ENCODE assay signal across 22 cellular contexts in genomic region chr17:37792787-37793186, GRCh38. TPM values are rescaled to one million over a fixed set of nuclear protein-coding genes. Genes with fewer than 3 reads are reported as not detected.
DNase-seq lines count a peak whose midpoint lies in the region; ATAC-seq and TF ChIP-seq lines count a peak whose summit lies in the region.
"Had no signal": no experiment of that assay in that cellular context is flagged by ENCODE, and none has a peak within 500 bp of the region (broad histone marks: within the 10 kb centered on the region; RNA-seq: fewer than 3 reads in every experiment).

No MANE protein-coding gene starts in this region.

- TF ChIP-seq CTCF in A673 (conservative IDR thresholded peaks at IDR 0.05; ENCODE audit: low read depth, low read length), result no peak
- TF ChIP-seq CTCF in GM23338 (conservative IDR thresholded peaks at IDR 0.05; ENCODE audit: low read depth in 2 of 2), result no peak

- CTCF ChIA-PET in A673 (lab: Charles Lee), result no interaction called here

- no peak overlapping the region for H3K4me3 Mint-ChIP-seq in GM23338
- H3K4me3 Mint-ChIP-seq: memory B cell; natural killer cell treated with Interleukin-12 subunit alpha and Interleukin-12 subunit beta and Interleukin-15 and Interleukin-18, amount 100 ng/mL, for 72 hours; stimulated activated naive CD8-positive, alpha-beta T cell treated with anti-CD3 and anti-CD28 coated beads, Interleukin-15, Interleukin-2, amounts not matched to agents 100 ng/mL and 50 ng/mL, for 24 hours; T-helper 1 cell treated with Interleukin-12 subunit alpha and Interleukin-12 subunit beta and Interleukin-4 antibody, amounts not matched to agents 30 μg/mL and 1 μg/mL, for 36 hours; WTC11 had no signal

- H3K9me3 ChIP-seq in A673 (ENCODE audit: low read depth, low read length, poor library complexity, severe bottlenecking), result no peaks in the 10 kb centered on the region
- H3K9me3 ChIP-seq: gastrocnemius medialis, upper lobe of right lung had no signal

- ATAC-seq in GM23338 (no peak), HG02571 (IDR thresholded peaks at IDR 0.05; ENCODE audit: unreplicated experiment) (no peak), HG03045 (IDR thresholded peaks at IDR 0.05; ENCODE audit: unreplicated experiment) (no peak)
- ATAC-seq: gastrocnemius medialis; natural killer cell treated with Interleukin-12 subunit alpha and Interleukin-12 subunit beta and Interleukin-15 and Interleukin-18, amount 100 ng/mL, for 72 hours; upper lobe of right lung; WTC11 had no signal

- H3K4me1 ChIP-seq in A673 (ENCODE audit: insufficient read depth, low read length, poor library complexity, severe bottlenecking), result no peaks in the 10 kb centered on the region
- H3K4me1 ChIP-seq in GM23338 (ENCODE audit: insufficient read depth), result no peaks in the 10 kb centered on the region
- H3K4me1 ChIP-seq: gastrocnemius medialis, upper lobe of right lung had no signal

- no peaks in the 10 kb centered on the region for H4K20me1 ChIP-seq in GM23338 (replicated peaks; ENCODE audit: insufficient read depth)

- peaks cover 4% of the 10 kb centered on the region for H3K9me3 Mint-ChIP-seq in GM23338
- H3K9me3 Mint-ChIP-seq: memory B cell; natural killer cell treated with Interleukin-12 subunit alpha and Interleukin-12 subunit beta and Interleukin-15 and Interleukin-18, amount 100 ng/mL, for 72 hours; stimulated activated naive CD8-positive, alpha-beta T cell treated with anti-CD3 and anti-CD28 coated beads, Interleukin-15, Interleukin-2, amounts not matched to agents 100 ng/mL and 50 ng/mL, for 24 hours; T-helper 1 cell treated with Interleukin-12 subunit alpha and Interleukin-12 subunit beta and Interleukin-4 antibody, amounts not matched to agents 30 μg/mL and 1 μg/mL, for 36 hours had no signal

- H3K4me3 ChIP-seq in A673 (ENCODE audit: low read depth, low read length, poor library complexity, severe bottlenecking) (no peak overlapping the region), GM23338 (no peak overlapping the region)
- H3K4me3 ChIP-seq: gastrocnemius medialis, upper lobe of right lung had no signal

- peaks cover 3% of the 10 kb centered on the region for H3K27me3 Mint-ChIP-seq in GM23338 (ENCODE audit: insufficient read depth, low read depth, poor library complexity)

- H3K4me2 ChIP-seq in GM23338, result no peak overlapping the region

- H3K27me3 ChIP-seq in A673 (replicated peaks; ENCODE audit: insufficient read depth, low read depth, low read length, poor library complexity) (no peaks in the 10 kb centered on the region), GM23338 (ENCODE audit: insufficient read depth) (no peaks in the 10 kb centered on the region)

- H3F3A ChIP-seq in GM23338 (replicated peaks; ENCODE audit: low read depth), result no peaks in the 10 kb centered on the region

- H3K36me3 Mint-ChIP-seq in GM23338 (ENCODE audit: low read depth), result no peaks in the 10 kb centered on the region; the same call in 2 of the 3 replicates
- H3K36me3 Mint-ChIP-seq: memory B cell; natural killer cell treated with Interleukin-12 subunit alpha and Interleukin-12 subunit beta and Interleukin-15 and Interleukin-18, amount 100 ng/mL, for 72 hours had no signal

- H3K36me3 ChIP-seq in A673 (ENCODE audit: insufficient read depth, low read length, poor library complexity, severe bottlenecking) (no peaks in the 10 kb centered on the region), GM23338 (ENCODE audit: insufficient read depth) (no peaks in the 10 kb centered on the region; the same call in 1 of the 2 replicates)
- H3K36me3 ChIP-seq: gastrocnemius medialis, upper lobe of right lung had no signal

- peaks cover 5% of the 10 kb centered on the region for H3K9me2 ChIP-seq in GM23338 (ENCODE audit: insufficient read depth)

- intact Hi-C loops in A673 (cut with micrococcal nuclease; ENCODE audit: unreplicated experiment), result no loop called here

- H3K27ac ChIP-seq in A673 (ENCODE audit: low read depth, low read length, poor library complexity, severe bottlenecking) (no peak overlapping the region), GM23338 (ENCODE audit: low read depth) (no peak overlapping the region)
- H3K27ac ChIP-seq: gastrocnemius medialis, RWPE1, upper lobe of right lung had no signal

- POLR2A ChIA-PET in A673 (lab: Charles Lee; ENCODE audit: low non-redundant PET), result no interaction called here

- H3K79me2 ChIP-seq in GM23338 (replicated peaks; ENCODE audit: insufficient read depth), result no peaks in the 10 kb centered on the region

- BruUV-seq in A673 (replicated peaks; lab: Mats Ljungman, UMichigan), result no TSS peak

- H2AFZ ChIP-seq in GM23338, result no peak overlapping the region

- DNase-seq in A673 (ENCODE audit: low spot score), result peak; percentile 13
- peak; percentile 25 for DNase-seq in GM23338 (ENCODE audit: low spot score)
- DNase-seq in amniotic epithelial cell (ENCODE audit: low read depth), result peak; percentile 59
- peak; percentile 42 for DNase-seq in hepatic stellate cell (ENCODE audit: low spot score)
- no peak for DNase-seq in amniotic stem cell (lab: John Stamatoyannopoulos, UW)
- no peak for DNase-seq in RPMI8226
- DNase-seq: activated CD8-positive, alpha-beta memory T cell treated with anti-CD3 and anti-CD28 coated beads for 24 hours; gastrocnemius medialis; GDM1; H7; NCI-H2081; NCI-H748 treated with DMSO at 0.1 percent for 48 hours; upper lobe of right lung had no signal

- H3K4me1 Mint-ChIP-seq in GM23338, result peaks cover 9% of the 10 kb centered on the region; the same call in 2 of the 3 replicates

- no peak overlapping the region for H3K27ac Mint-ChIP-seq in GM23338
- H3K27ac Mint-ChIP-seq: memory B cell; natural killer cell treated with Interleukin-12 subunit alpha and Interleukin-12 subunit beta and Interleukin-15 and Interleukin-18, amount 100 ng/mL, for 72 hours; stimulated activated naive CD8-positive, alpha-beta T cell treated with anti-CD3 and anti-CD28 coated beads, Interleukin-15, Interleukin-2, amounts not matched to agents 100 ng/mL and 50 ng/mL, for 24 hours; T-helper 1 cell treated with Interleukin-12 subunit alpha and Interleukin-12 subunit beta and Interleukin-4 antibody, amounts not matched to agents 30 μg/mL and 1 μg/mL, for 36 hours; WTC11 had no signal

TF ChIP-seq in GM23338, 12 proteins besides CTCF, POLR2A, EP300 and RAD21 (continues in another document):
- TF ChIP-seq POLR2AphosphoS5 (IDR thresholded peaks at IDR 0.05; ENCODE audit: low read depth), result no peak
- no peak for TF ChIP-seq ZNF462 (CRISPR knock-in tag; IDR thresholded peaks at IDR 0.05)
- no peak for TF ChIP-seq EZH2 (IDR thresholded peaks at IDR 0.05; ENCODE audit: low read depth, unreplicated experiment)

RNA-seq across cellular contexts. Expression of gene HNF1B, which starts 47.9 kb away (rescaled TPM):
- total RNA-seq in A673 (2021), result not detected in 2 replicates
- total RNA-seq in GM23338 (2014; rRNA removed; shearing (Covaris generic)), result 0.04 and 0.07 TPM in 2 replicates
- polyA plus RNA-seq in GM23338 (2016; fragmentation: Nextera tagmentation; extraction: Ambion mirVana), result 0.19 TPM in 1 of 2 replicates, not detected in the other
- total RNA-seq: gastrocnemius medialis, pulmonary artery endothelial cell had no signal

Comparison
In these comparisons a context has a peak if more than half of its experiments do, and no peak if none do; other contexts are left out.
1. DNase-seq: peak in A673 (single experiment), GM23338 (single experiment), amniotic epithelial cell (single experiment) and hepatic stellate cell (single experiment); none in amniotic stem cell (single experiment) and RPMI8226 (single experiment).